15 cellular contexts compared by ENCODE assay signal in the genomic region with DNA sequence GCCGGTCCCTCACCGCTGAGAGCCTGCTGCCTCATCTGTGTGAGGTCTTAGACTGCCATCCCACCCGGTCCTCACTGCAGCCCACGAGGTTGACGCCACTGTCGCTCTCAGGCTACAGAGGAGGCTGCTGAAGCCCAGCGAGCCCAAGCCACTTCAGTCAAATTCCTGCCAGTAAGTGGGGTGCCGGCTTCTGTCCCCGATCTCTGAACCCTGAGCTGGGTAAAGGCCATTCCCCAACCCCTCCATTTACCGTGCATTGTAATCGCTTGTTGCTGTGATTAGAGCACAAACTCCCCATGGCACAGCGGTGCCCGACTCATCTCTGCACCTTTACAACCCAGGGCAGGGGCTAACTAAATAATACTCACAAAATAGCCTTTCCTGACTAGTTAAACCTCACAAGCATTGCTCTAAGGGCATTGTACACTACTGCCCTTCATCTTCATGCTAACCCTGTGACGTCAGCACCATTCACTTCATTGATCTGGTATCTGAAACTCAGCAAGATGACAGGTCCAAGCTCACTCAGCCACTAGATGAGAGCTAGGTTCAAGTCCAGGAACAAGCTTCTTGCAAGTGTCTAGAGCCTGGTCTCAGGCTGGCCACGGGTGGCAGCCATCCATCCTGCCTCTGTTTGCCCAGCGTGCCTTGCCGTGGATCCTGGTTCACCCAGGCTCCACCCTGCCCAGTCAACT.
"Had no signal": no experiment of that assay in that cellular context is flagged by ENCODE, and none has a peak within 500 bp of the region (broad histone marks: within the 10 kb centered on the region; RNA-seq: fewer than 3 reads in every experiment).

No MANE protein-coding gene starts in this region.

- ATAC-seq: left colon, T-cell had no signal

- H3K27ac Mint-ChIP-seq: activated T-cell treated with anti-CD3 and anti-CD28 coated beads, Interleukin-2, amount 50 U/mL, for 72 hours had no signal

- H3K9me3 ChIP-seq: neutrophil, tibial artery had no signal

- H3K27me3 ChIP-seq: neutrophil, tibial artery had no signal

- H3K36me3 Mint-ChIP-seq: naive B cell, T-cell had no signal

- DNase-seq: activated CD4-positive, alpha-beta T cell treated with anti-CD3 and anti-CD28 coated beads for 1 hour; activated CD8-positive, alpha-beta memory T cell treated with anti-CD3 and anti-CD28 coated beads, Interleukin-2, amount 50 U/mL, for 48 hours; erythroblast; left colon; naive B cell; posterior cingulate gyrus; retina; stimulated activated CD4-positive, alpha-beta T cell treated with anti-CD3 and anti-CD28 coated beads, Interleukin-2, amount 100 ng/mL, for 48 hours; stimulated activated naive CD4-positive, alpha-beta T cell; T-cell; T1000; tibial artery had no signal

- H3K36me3 ChIP-seq: neutrophil, tibial artery had no signal

- H3K27me3 Mint-ChIP-seq: naive B cell, T-cell had no signal

- H3K4me3 ChIP-seq: SK-N-MC, tibial artery had no signal

- H3K27ac ChIP-seq: SK-N-MC, tibial artery had no signal
